22 cellular contexts compared by ENCODE assay signal in the genomic region with DNA sequence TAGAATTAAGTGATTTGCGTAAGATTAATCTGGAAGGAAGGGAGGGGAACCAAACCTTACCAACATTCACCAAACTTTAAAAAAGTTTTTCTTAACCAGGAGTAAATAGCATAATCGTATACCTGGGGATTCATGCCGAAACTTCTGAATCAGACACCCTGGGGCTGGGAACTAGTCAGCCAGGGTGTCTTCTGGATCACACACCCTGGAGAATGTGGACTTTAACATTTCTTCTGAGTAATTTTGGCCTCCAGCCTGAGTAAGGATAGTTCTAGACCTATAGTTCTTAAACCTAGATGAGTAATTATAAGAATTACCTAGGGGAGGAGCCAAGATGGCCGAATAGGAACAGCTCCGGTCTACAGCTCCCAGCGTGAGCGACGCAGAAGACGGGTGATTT. TPM values are rescaled to one million over a fixed set of nuclear protein-coding genes. Genes with fewer than 3 reads are reported as not detected.
DNase-seq lines count a peak whose midpoint lies in the region; ATAC-seq and TF ChIP-seq lines count a peak whose summit lies in the region.
"Had no signal": no experiment of that assay in that cellular context is flagged by ENCODE, and none has a peak within 500 bp of the region (broad histone marks: within the 10 kb centered on the region; RNA-seq: fewer than 3 reads in every experiment).

No MANE protein-coding gene starts in this region.

- H3K4me3 ChIP-seq in breast epithelium, result no peak overlapping the region
- peak overlapping the region; percentile 47 for H3K4me3 ChIP-seq in iPS-18a (ENCODE audit: low read length)
- H3K4me3 ChIP-seq: adrenal gland, cardiac muscle cell, heart left ventricle, thyroid gland had no signal

- H3K27ac ChIP-seq in breast epithelium (no peak overlapping the region), iPS-18a (ENCODE audit: low read length) (no peak overlapping the region)
- H3K27ac ChIP-seq: adrenal gland, cardiac muscle cell, heart left ventricle, thyroid gland had no signal

- peak overlapping the region; percentile 32 for H3K9ac ChIP-seq in iPS-18a (ENCODE audit: low read length)
- H3K9ac ChIP-seq: SK-N-SH had no signal

- H3K4me1 Mint-ChIP-seq in MCF 10A (ENCODE audit: insufficient read depth, unreplicated experiment), result peaks cover 20% of the 10 kb centered on the region
- H3K4me1 Mint-ChIP-seq: activated CD4-positive, alpha-beta T cell treated with anti-CD3 and anti-CD28 coated beads, Interleukin-2, amount 10 ng/mL, durations not matched to agents 7 days and 5 days; CD14-positive monocyte; stimulated activated memory B cell treated with anti-CD40 and anti-IgM and Interleukin-4, amounts not matched to agents 10 μg/mL and 1 μg/mL and 100 μg/mL, for 72 hours had no signal

- H3K4me3 Mint-ChIP-seq in MCF 10A (ENCODE audit: unreplicated experiment), result peak overlapping the region; percentile 70
- H3K4me3 Mint-ChIP-seq: activated CD4-positive, alpha-beta T cell treated with anti-CD3 and anti-CD28 coated beads, Interleukin-2, amount 10 ng/mL, durations not matched to agents 7 days and 5 days; CD14-positive monocyte; stimulated activated memory B cell treated with anti-CD40 and anti-IgM and Interleukin-4, amounts not matched to agents 10 μg/mL and 1 μg/mL and 100 μg/mL, for 72 hours had no signal

- peak; percentile 90 for DNase-seq in MCF 10A (ENCODE audit: unreplicated experiment)
- no peak for DNase-seq in breast epithelium (ENCODE audit: low spot score in 2 of 2)
- DNase-seq in SW480 (ENCODE audit: low spot score), result peak; percentile 5
- DNase-seq in NK-92 treated with Interleukin-12 subunit alpha and Interleukin-12 subunit beta, amount 100 ng/mL, for 24 hours (lab: John Stamatoyannopoulos, UW), result no peak
- no peak for DNase-seq in NCI-H2081 treated with DMSO at 0.1 percent for 48 hours (lab: John Stamatoyannopoulos, UW)
- DNase-seq in pons (ENCODE audit: low spot score), result no peak
- DNase-seq: activated CD4-positive, alpha-beta T cell treated with anti-CD3 and anti-CD28 coated beads, Interleukin-2, amount 10 ng/mL, durations not matched to agents 7 days and 5 days; activated CD8-positive, alpha-beta memory T cell treated with anti-CD3 and anti-CD28 coated beads, Interleukin-2, amount 50 U/mL, for 48 hours; activated gamma-delta T cell; adrenal gland; heart left ventricle; kidney glomerular epithelial cell; NCI-H2107; NCI-H69; SK-N-SH; stimulated activated CD4-positive, alpha-beta T cell treated with anti-CD3 and anti-CD28 coated beads, Interleukin-12 subunit alpha, Interleukin-12 subunit beta, amount 100 ng/mL, for 4 hours; thyroid gland had no signal

- H3K36me3 Mint-ChIP-seq in MCF 10A (ENCODE audit: insufficient read depth, unreplicated experiment), result no peaks in the 10 kb centered on the region
- H3K36me3 Mint-ChIP-seq: CD14-positive monocyte; stimulated activated memory B cell treated with anti-CD40 and anti-IgM and Interleukin-4, amounts not matched to agents 10 μg/mL and 1 μg/mL and 100 μg/mL, for 72 hours had no signal

- no peaks in the 10 kb centered on the region for H3K27me3 Mint-ChIP-seq in MCF 10A (ENCODE audit: insufficient read depth, unreplicated experiment)
- H3K27me3 Mint-ChIP-seq: activated CD4-positive, alpha-beta T cell treated with anti-CD3 and anti-CD28 coated beads, Interleukin-2, amount 10 ng/mL, durations not matched to agents 7 days and 5 days; stimulated activated memory B cell treated with anti-CD40 and anti-IgM and Interleukin-4, amounts not matched to agents 10 μg/mL and 1 μg/mL and 100 μg/mL, for 72 hours had no signal

- H3K9me3 ChIP-seq in breast epithelium (no peaks in the 10 kb centered on the region), iPS-18a (ENCODE audit: control insufficient read depth, low read depth, low read length) (no peaks in the 10 kb centered on the region)
- H3K9me3 ChIP-seq: adrenal gland, heart left ventricle, SK-N-SH, thyroid gland had no signal

- TF ChIP-seq POLR2A in breast epithelium (IDR thresholded peaks at IDR 0.05), result no peak

- peaks cover 7% of the 10 kb centered on the region for H3K9me3 Mint-ChIP-seq in MCF 10A (ENCODE audit: unreplicated experiment)
- H3K9me3 Mint-ChIP-seq: activated CD4-positive, alpha-beta T cell treated with anti-CD3 and anti-CD28 coated beads, Interleukin-2, amount 10 ng/mL, durations not matched to agents 7 days and 5 days had no signal

- H3K36me3 ChIP-seq in breast epithelium, result no peaks in the 10 kb centered on the region
- H3K36me3 ChIP-seq in iPS-18a (ENCODE audit: control insufficient read depth, low read depth, low read length), result no peaks in the 10 kb centered on the region
- H3K36me3 ChIP-seq: adrenal gland, cardiac muscle cell, heart left ventricle, thyroid gland had no signal

- H3K4me1 ChIP-seq in breast epithelium (no peaks in the 10 kb centered on the region), iPS-18a (ENCODE audit: control insufficient read depth, low read depth, low read length) (peaks cover 7% of the 10 kb centered on the region)
- H3K4me1 ChIP-seq: adrenal gland, heart left ventricle, thyroid gland had no signal

- CTCF ChIA-PET in MCF 10A (lab: Yijun Ruan, JAX), result interaction anchor here (0.7 to 0.8 kb wide), 2 partner anchors 10 to 1105 kb away, joined by 4 to 6 read pairs; no protein-coding TSS in a partner anchor

- H3K27me3 ChIP-seq in breast epithelium, result no peaks in the 10 kb centered on the region
- H3K27me3 ChIP-seq in iPS-18a (ENCODE audit: control insufficient read depth, insufficient read depth, low read length), result no peaks in the 10 kb centered on the region
- H3K27me3 ChIP-seq: cardiac muscle cell, thyroid gland had no signal

- no peak for TF ChIP-seq CTCF in MCF 10A (IDR thresholded peaks at IDR 0.05; ENCODE audit: unreplicated experiment)
- TF ChIP-seq CTCF in breast epithelium (IDR thresholded peaks at IDR 0.05), result no peak

- H3K27ac Mint-ChIP-seq in MCF 10A (ENCODE audit: low read depth, unreplicated experiment), result peak overlapping the region; percentile 95
- H3K27ac Mint-ChIP-seq: activated CD4-positive, alpha-beta T cell treated with anti-CD3 and anti-CD28 coated beads, Interleukin-2, amount 10 ng/mL, durations not matched to agents 7 days and 5 days; CD14-positive monocyte; stimulated activated memory B cell treated with anti-CD40 and anti-IgM and Interleukin-4, amounts not matched to agents 10 μg/mL and 1 μg/mL and 100 μg/mL, for 72 hours had no signal

- BruUV-seq in MCF 10A (replicated peaks; lab: Mats Ljungman, UMichigan), result TSS peak; percentile 77

- intact Hi-C loops in MCF 10A (cut with micrococcal nuclease) (no loop called here), breast epithelium (cut with DNase I; ENCODE audit: low total_unique reads) (no loop called here)

- no peak for ATAC-seq in HG03565 (IDR thresholded peaks at IDR 0.05; ENCODE audit: unreplicated experiment)
- ATAC-seq: heart left ventricle; stimulated activated memory B cell treated with anti-CD40 and anti-IgM and Interleukin-4, amounts not matched to agents 10 μg/mL and 1 μg/mL and 100 μg/mL, for 72 hours had no signal

- POLR2A ChIA-PET in MCF 10A (lab: Yijun Ruan, JAX), result interaction anchor here (0.6 to 2.3 kb wide), 14 partner anchors 9 to 1643 kb away, joined by 3 to 15 read pairs (median 3); a partner anchor contains a TSS

RNA-seq across cellular contexts. Expression of a gene that starts 44.1 kb away (rescaled TPM):
- total RNA-seq in MCF 10A (2022) (4.1 and 4.4 TPM in 2 replicates), breast epithelium (10 to 100 TPM; 23.0 to 37.9 (median 37.0) TPM)
- total RNA-seq: activated CD4-positive, alpha-beta T cell treated with anti-CD3 and anti-CD28 coated beads, Interleukin-2, amount 10 ng/mL, durations not matched to agents 7 days and 5 days had no signal

Comparison
In these comparisons a context has a peak if more than half of its experiments do, and no peak if none do; other contexts are left out.
1. DNase-seq: peak in MCF 10A (single experiment) and SW480 (single experiment); none in breast epithelium (0 of 2), NK-92 treated with Interleukin-12 subunit alpha and Interleukin-12 subunit beta, amount 100 ng/mL, for 24 hours (single experiment), NCI-H2081 treated with DMSO at 0.1 percent for 48 hours (single experiment) and pons (single experiment).